ENCODE assay signal across 2 cellular contexts in the genomic region with DNA sequence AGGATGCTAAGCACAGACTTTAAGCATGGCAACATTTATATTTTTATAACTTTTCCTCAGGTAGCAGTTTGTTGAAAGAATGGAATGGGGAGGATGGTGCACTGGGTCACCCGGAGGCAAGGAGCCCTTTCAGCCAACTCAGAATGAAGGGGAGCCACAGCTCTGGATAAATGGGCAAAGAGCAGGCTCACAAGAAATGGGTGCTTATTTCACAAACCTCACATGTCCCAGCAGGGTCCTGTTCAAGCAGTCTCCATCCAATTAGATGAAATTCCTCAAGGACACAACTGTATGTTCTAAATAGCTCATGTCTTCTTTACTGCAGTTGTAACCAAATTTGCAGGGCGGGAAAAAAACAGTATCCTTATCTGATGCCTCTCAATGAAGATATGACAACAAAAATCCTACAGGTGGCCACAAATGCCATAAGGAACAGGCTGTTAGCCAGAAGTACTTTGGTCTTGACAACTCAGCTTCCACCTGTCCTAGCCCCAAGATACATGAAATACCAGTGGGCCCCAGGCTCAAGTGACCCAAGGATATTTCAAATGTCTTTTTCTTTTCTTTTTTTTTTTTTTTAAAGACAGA.
TF ChIP-seq lines count a peak whose summit lies in the region.

No MANE protein-coding gene starts in this region.

TF ChIP-seq in IMR-90, 13 proteins besides CTCF, POLR2A, EP300 and RAD21:
- TF ChIP-seq, protein P1, sequence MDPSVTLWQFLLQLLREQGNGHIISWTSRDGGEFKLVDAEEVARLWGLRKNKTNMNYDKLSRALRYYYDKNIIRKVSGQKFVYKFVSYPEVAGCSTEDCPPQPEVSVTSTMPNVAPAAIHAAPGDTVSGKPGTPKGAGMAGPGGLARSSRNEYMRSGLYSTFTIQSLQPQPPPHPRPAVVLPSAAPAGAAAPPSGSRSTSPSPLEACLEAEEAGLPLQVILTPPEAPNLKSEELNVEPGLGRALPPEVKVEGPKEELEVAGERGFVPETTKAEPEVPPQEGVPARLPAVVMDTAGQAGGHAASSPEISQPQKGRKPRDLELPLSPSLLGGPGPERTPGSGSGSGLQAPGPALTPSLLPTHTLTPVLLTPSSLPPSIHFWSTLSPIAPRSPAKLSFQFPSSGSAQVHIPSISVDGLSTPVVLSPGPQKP (IDR thresholded peaks at IDR 0.05; ENCODE audit: borderline replicate concordance, low read depth, low read length) = no peak
- TF ChIP-seq MAFK (IDR thresholded peaks at IDR 0.05; ENCODE audit: low read depth, low read length) (no peak), NFE2L2 (IDR thresholded peaks at IDR 0.05; ENCODE audit: low read depth, low read length) (no peak), RCOR1 (IDR thresholded peaks at IDR 0.05; ENCODE audit: insufficient replicate concordance, low read length) (no peak), MAZ (IDR thresholded peaks at IDR 0.05; ENCODE audit: borderline replicate concordance, low read depth, low read length) (no peak), MXI1 (IDR thresholded peaks at IDR 0.05; ENCODE audit: borderline replicate concordance, low read depth, low read length) (no peak), CEBPB (IDR thresholded peaks at IDR 0.05; ENCODE audit: low read depth, low read length) (no peak)
- TF ChIP-seq, protein P2, sequence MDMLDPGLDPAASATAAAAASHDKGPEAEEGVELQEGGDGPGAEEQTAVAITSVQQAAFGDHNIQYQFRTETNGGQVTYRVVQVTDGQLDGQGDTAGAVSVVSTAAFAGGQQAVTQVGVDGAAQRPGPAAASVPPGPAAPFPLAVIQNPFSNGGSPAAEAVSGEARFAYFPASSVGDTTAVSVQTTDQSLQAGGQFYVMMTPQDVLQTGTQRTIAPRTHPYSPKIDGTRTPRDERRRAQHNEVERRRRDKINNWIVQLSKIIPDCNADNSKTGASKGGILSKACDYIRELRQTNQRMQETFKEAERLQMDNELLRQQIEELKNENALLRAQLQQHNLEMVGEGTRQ (IDR thresholded peaks at IDR 0.05; ENCODE audit: low read depth, low read length) = no peak

TF ChIP-seq in H1, 55 proteins besides CTCF, POLR2A, EP300 and RAD21:
- TF ChIP-seq TAF1 (IDR thresholded peaks at IDR 0.05; ENCODE audit: low read depth, low read length) = no peak
- TF ChIP-seq POLR2AphosphoS5 (IDR thresholded peaks at IDR 0.05; ENCODE audit: low read depth, low read length) = no peak
- TF ChIP-seq CBX8 (IDR thresholded peaks at IDR 0.05; ENCODE audit: borderline replicate concordance, low read depth, low read length) = no peak
- TF ChIP-seq RNF2 (IDR thresholded peaks at IDR 0.05; ENCODE audit: borderline replicate concordance, low read depth, low read length, missing control alignments, poor library complexity, severe bottlenecking) = no peak
- TF ChIP-seq YY1 (IDR thresholded peaks at IDR 0.05; ENCODE audit: low read depth, low read length) = no peak
- TF ChIP-seq FOSL1 (IDR thresholded peaks at IDR 0.05; ENCODE audit: insufficient read depth, low read depth, low read length) = no peak
- TF ChIP-seq KDM4A (IDR thresholded peaks at IDR 0.05; ENCODE audit: low read depth, low read length, severe bottlenecking) = no peak
- TF ChIP-seq SP1 (IDR thresholded peaks at IDR 0.05; ENCODE audit: low read depth, low read length) = no peak
- TF ChIP-seq TBP (IDR thresholded peaks at IDR 0.05; ENCODE audit: low read depth, low read length) = no peak
- no peak for TF ChIP-seq SP4 (IDR thresholded peaks at IDR 0.05; ENCODE audit: low read length)
- TF ChIP-seq CREB1 (IDR thresholded peaks at IDR 0.05) = no peak
- TF ChIP-seq MAFK (IDR thresholded peaks at IDR 0.05; ENCODE audit: low read depth, low read length) = no peak
- TF ChIP-seq SIRT6 (IDR thresholded peaks at IDR 0.05; ENCODE audit: low read length) = no peak
- TF ChIP-seq SUZ12 (IDR thresholded peaks at IDR 0.05; ENCODE audit: low read length) = no peak
TF ChIP-seq in H1: peak in this region for 0.
